ENCODE assay signal across 25 cellular contexts in genomic region chr3:186128158-186128557, GRCh38.
"Had no signal": no experiment of that assay in that cellular context is flagged by ENCODE, and none has a peak within 500 bp of the region (broad histone marks: within the 10 kb centered on the region; RNA-seq: fewer than 3 reads in every experiment).

No MANE protein-coding gene starts in this region.

- H3K4me3 Mint-ChIP-seq: immature natural killer cell; naive B cell; nephron; stimulated activated memory B cell treated with anti-CD40 and anti-IgM and Interleukin-4, amounts not matched to agents 10 μg/mL and 1 μg/mL and 100 μg/mL, for 72 hours; stimulated activated naive CD8-positive, alpha-beta T cell treated with anti-CD3 and anti-CD28 coated beads, Interleukin-15, Interleukin-2, amounts not matched to agents 100 ng/mL and 50 ng/mL, for 24 hours had no signal

- H3K36me3 ChIP-seq: heart left ventricle, pancreas, prostate gland, right lobe of liver, spleen, tibial artery had no signal

- H3K9me3 Mint-ChIP-seq: naive B cell; nephron; stimulated activated naive CD8-positive, alpha-beta T cell treated with anti-CD3 and anti-CD28 coated beads, Interleukin-15, Interleukin-2, amounts not matched to agents 100 ng/mL and 50 ng/mL, for 24 hours had no signal

- ATAC-seq: esophagus mucosa; heart left ventricle; left cardiac atrium; left ventricle myocardium superior; pancreas; right lobe of liver; stimulated activated memory B cell treated with anti-CD40 and anti-IgM and Interleukin-4, amounts not matched to agents 10 μg/mL and 1 μg/mL and 100 μg/mL, for 72 hours had no signal

- H3K27me3 ChIP-seq: heart left ventricle, pancreas, right lobe of liver, spleen, tibial artery had no signal

- H3K27ac ChIP-seq: coronary artery, heart left ventricle, pancreas, prostate gland, right lobe of liver, spleen, tibial artery had no signal

- H3K4me3 ChIP-seq: coronary artery, heart left ventricle, lung, pancreas, prostate gland, right lobe of liver, spleen, tibial artery had no signal

- DNase-seq: effector CD4-positive, alpha-beta T cell; heart left ventricle; hippocampal formation; immature natural killer cell; kidney; left cardiac atrium; left ventricle myocardium superior; mesenchymal stem cell; naive B cell; occipital lobe; pancreas; retina; right lobe of liver; spleen; stimulated activated CD4-positive, alpha-beta T cell treated with anti-CD3 and anti-CD28 coated beads, Interleukin-15, amount 100 ng/mL, for 24 hours; stimulated activated CD4-positive, alpha-beta T cell treated with anti-CD3 and anti-CD28 coated beads, Interleukin-1b, Interleukin-23, amount 100 ng/mL, for 48 hours; stimulated activated CD4-positive, alpha-beta T cell treated with anti-CD3 and anti-CD28 coated beads, Interleukin-4, amount 100 ng/mL, for 24 hours; tibial artery had no signal

- H3K36me3 Mint-ChIP-seq: immature natural killer cell; naive B cell; stimulated activated memory B cell treated with anti-CD40 and anti-IgM and Interleukin-4, amounts not matched to agents 10 μg/mL and 1 μg/mL and 100 μg/mL, for 72 hours had no signal

- H3K4me1 Mint-ChIP-seq: naive B cell; stimulated activated memory B cell treated with anti-CD40 and anti-IgM and Interleukin-4, amounts not matched to agents 10 μg/mL and 1 μg/mL and 100 μg/mL, for 72 hours had no signal

- H3K9me3 ChIP-seq: heart left ventricle, pancreas, prostate gland, right lobe of liver, spleen, tibial artery had no signal

- H3K27ac Mint-ChIP-seq: immature natural killer cell; naive B cell; nephron; stimulated activated memory B cell treated with anti-CD40 and anti-IgM and Interleukin-4, amounts not matched to agents 10 μg/mL and 1 μg/mL and 100 μg/mL, for 72 hours; stimulated activated naive CD8-positive, alpha-beta T cell treated with anti-CD3 and anti-CD28 coated beads, Interleukin-15, Interleukin-2, amounts not matched to agents 100 ng/mL and 50 ng/mL, for 24 hours had no signal

- H3K4me1 ChIP-seq: heart left ventricle, right lobe of liver, spleen, tibial artery had no signal
